In genomic region chr18:12391487-12392136, GRCh38 we compare ENCODE assay signal across 1 cellular context.
TF ChIP-seq lines count a peak whose summit lies in the region.

No MANE protein-coding gene starts in this region.

TF ChIP-seq in K562, 482 proteins besides CTCF, POLR2A, EP300 and RAD21 (continued from another document and continues in another):
- no peak for TF ChIP-seq TFE3 (CRISPR knock-in tag; IDR thresholded peaks at IDR 0.05)
- no peak for TF ChIP-seq FOXK1 (CRISPR knock-in tag; IDR thresholded peaks at IDR 0.05; ENCODE audit: borderline replicate concordance)
- no peak for TF ChIP-seq SETDB1 (IDR thresholded peaks at IDR 0.05; ENCODE audit: low read length)
- TF ChIP-seq ZNF23 (CRISPR knock-in tag; IDR thresholded peaks at IDR 0.05), result no peak
- TF ChIP-seq MAX (CRISPR knock-in tag; IDR thresholded peaks at IDR 0.05), result no peak
- no peak for TF ChIP-seq ZNF75A (CRISPR knock-in tag; IDR thresholded peaks at IDR 0.05)
- TF ChIP-seq ZNF449 (CRISPR knock-in tag; IDR thresholded peaks at IDR 0.05), result no peak
- TF ChIP-seq HMGN3 (IDR thresholded peaks at IDR 0.05; ENCODE audit: borderline replicate concordance, extremely low read depth, insufficient read length, low read depth, low read length), result no peak
- TF ChIP-seq KLF10 (CRISPR knock-in tag; IDR thresholded peaks at IDR 0.05), result no peak
- TF ChIP-seq MAFF (IDR thresholded peaks at IDR 0.05; ENCODE audit: low read length), result no peak
- no peak for TF ChIP-seq ATF6 (CRISPR knock-in tag; IDR thresholded peaks at IDR 0.05)
- no peak for TF ChIP-seq KHSRP (IDR thresholded peaks at IDR 0.05)
- TF ChIP-seq USF1 (CRISPR knock-in tag; IDR thresholded peaks at IDR 0.05), result no peak
- TF ChIP-seq CAMTA2 (CRISPR knock-in tag; conservative IDR thresholded peaks at IDR 0.05), result no peak
- no peak for TF ChIP-seq ETS1 (conservative IDR thresholded peaks at IDR 0.05; ENCODE audit: control insufficient read depth, low read depth, low read length)
- TF ChIP-seq NONO (IDR thresholded peaks at IDR 0.05; ENCODE audit: low read depth in 2 of 2, low read length in 1 of 2), result no peak
- no peak for TF ChIP-seq ZBTB49 (CRISPR knock-in tag; IDR thresholded peaks at IDR 0.05; ENCODE audit: borderline replicate concordance)
- TF ChIP-seq NFATC3 (IDR thresholded peaks at IDR 0.05), result no peak
- TF ChIP-seq ZNF717 (CRISPR knock-in tag; IDR thresholded peaks at IDR 0.05), result no peak
- peak in 1 of 3 experiments; percentile 29 for TF ChIP-seq YY1 (IDR thresholded peaks at IDR 0.05; ENCODE audit: borderline replicate concordance in 1 of 3, control insufficient read depth in 1 of 3, extremely low read depth in 1 of 3, insufficient read depth in 3 of 3, insufficient read length in 1 of 3, insufficient replicate concordance in 2 of 3, low read depth in 1 of 3, low read length in 2 of 3)
- no peak for TF ChIP-seq C11orf30 (IDR thresholded peaks at IDR 0.05; ENCODE audit: low read depth)
- no peak for TF ChIP-seq SMARCA4 (IDR thresholded peaks at IDR 0.05)
- no peak for TF ChIP-seq POLR3G (IDR thresholded peaks at IDR 0.05; ENCODE audit: extremely low read depth, insufficient read length, insufficient replicate concordance)
- no peak for TF ChIP-seq RFX1 (IDR thresholded peaks at IDR 0.05)
- no peak for TF ChIP-seq RBM22 (IDR thresholded peaks at IDR 0.05; ENCODE audit: low read depth, low read length, poor library complexity, severe bottlenecking)
- no peak for TF ChIP-seq XRCC4 (IDR thresholded peaks at IDR 0.05; ENCODE audit: extremely low read depth, insufficient read depth, insufficient read length)
- no peak for TF ChIP-seq SUPT5H (IDR thresholded peaks at IDR 0.05)
- TF ChIP-seq ZNF12 (CRISPR knock-in tag; IDR thresholded peaks at IDR 0.05), result no peak
- no peak for TF ChIP-seq MTA1 (IDR thresholded peaks at IDR 0.05; ENCODE audit: borderline replicate concordance)
- no peak for TF ChIP-seq YBX1 (IDR thresholded peaks at IDR 0.05)
- no peak for TF ChIP-seq TCFL5 (CRISPR knock-in tag; conservative IDR thresholded peaks at IDR 0.05)
- no peak for TF ChIP-seq THRB (CRISPR knock-in tag; conservative IDR thresholded peaks at IDR 0.05)
- TF ChIP-seq ZFPM2 (CRISPR knock-in tag; IDR thresholded peaks at IDR 0.05), result no peak
- TF ChIP-seq CXXC5 (CRISPR knock-in tag; IDR thresholded peaks at IDR 0.05), result 0 out of 2 replicates have a peak, but pooled peaks have one; percentile 30
- TF ChIP-seq SAFB (IDR thresholded peaks at IDR 0.05; ENCODE audit: borderline replicate concordance, low read depth, low read length), result no peak
- no peak for TF ChIP-seq TSC22D4 (tag; IDR thresholded peaks at IDR 0.05)
- TF ChIP-seq ZNF436 (CRISPR knock-in tag; IDR thresholded peaks at IDR 0.05), result no peak
- no peak for TF ChIP-seq ZC3H8 (IDR thresholded peaks at IDR 0.05)
- TF ChIP-seq ZBTB11 (CRISPR knock-in tag; IDR thresholded peaks at IDR 0.05), result no peak
- no peak for TF ChIP-seq TAF15 (IDR thresholded peaks at IDR 0.05; ENCODE audit: low read depth, low read length)
- no peak for TF ChIP-seq MXI1 (IDR thresholded peaks at IDR 0.05; ENCODE audit: low read depth, low read length)
- no peak for TF ChIP-seq TEAD4 (IDR thresholded peaks at IDR 0.05; ENCODE audit: low read length)
- TF ChIP-seq TEAD4 (CRISPR knock-in tag; IDR thresholded peaks at IDR 0.05; ENCODE audit: borderline replicate concordance), result no peak
- no peak for TF ChIP-seq ZNF165 (CRISPR knock-in tag; IDR thresholded peaks at IDR 0.05; ENCODE audit: borderline replicate concordance)
- TF ChIP-seq GATA2 (CRISPR knock-in tag; IDR thresholded peaks at IDR 0.05), result no peak
- TF ChIP-seq DMBX1 (CRISPR knock-in tag; IDR thresholded peaks at IDR 0.05; ENCODE audit: borderline replicate concordance), result no peak
- TF ChIP-seq ZNF655 (CRISPR knock-in tag; IDR thresholded peaks at IDR 0.05), result no peak
- TF ChIP-seq ELK3 (CRISPR knock-in tag; IDR thresholded peaks at IDR 0.05), result no peak
- peak; percentile 36; the same call in 1 of the 2 replicates for TF ChIP-seq SMAD4 (CRISPR knock-in tag; conservative IDR thresholded peaks at IDR 0.05)
- no peak for TF ChIP-seq SMAD2 (IDR thresholded peaks at IDR 0.05; ENCODE audit: low read depth, low read length)
- no peak for TF ChIP-seq FOSL1 (tag; conservative IDR thresholded peaks at IDR 0.05)
